In genomic region chr9:88748566-88749238, GRCh38 we compare ENCODE assay signal across 10 cellular contexts.
DNase-seq lines count a peak whose midpoint lies in the region; ATAC-seq and TF ChIP-seq lines count a peak whose summit lies in the region.
"Had no signal": no experiment of that assay in that cellular context is flagged by ENCODE, and none has a peak within 500 bp of the region (broad histone marks: within the 10 kb centered on the region; RNA-seq: fewer than 3 reads in every experiment).

No MANE protein-coding gene starts in this region.

- no peak for TF ChIP-seq CTCF in heart right ventricle (IDR thresholded peaks at IDR 0.05)
- no peak for TF ChIP-seq CTCF in prostate gland (IDR thresholded peaks at IDR 0.05)

- ATAC-seq in heart right ventricle (peak; percentile 70 to 89 (median 74)), GM18519 (IDR thresholded peaks at IDR 0.05; ENCODE audit: low FRiP score, unreplicated experiment) (no peak), HG02588 (IDR thresholded peaks at IDR 0.05; ENCODE audit: unreplicated experiment) (no peak)
- ATAC-seq: Panc1 had no signal

- peak overlapping the region; percentile 56 for H3K4me3 ChIP-seq in adipocyte (ENCODE audit: low read length)
- no peak overlapping the region for H3K4me3 ChIP-seq in heart right ventricle
- H3K4me3 ChIP-seq in prostate gland, result no peak overlapping the region
- H3K4me3 ChIP-seq: ovary had no signal

- H3K27ac ChIP-seq in heart right ventricle (peak overlapping the region in 9 of 10 donors; percentile 10 to 79 (median 53)), prostate gland (peak overlapping the region; percentile 23 to 33)
- H3K27ac ChIP-seq: ovary had no signal

- peaks cover 9% of the 10 kb centered on the region for H3K9me3 ChIP-seq in adipocyte (ENCODE audit: control insufficient read depth, low read length)
- peaks cover 0 to 12% (median 0%) of the 10 kb centered on the region in 11 donors for H3K9me3 ChIP-seq in heart right ventricle
- H3K9me3 ChIP-seq in prostate gland, result no peaks in the 10 kb centered on the region
- H3K9me3 ChIP-seq: ovary had no signal

- no peak for TF ChIP-seq POLR2A in prostate gland (IDR thresholded peaks at IDR 0.05)

- peaks cover 53% of the 10 kb centered on the region for H3K4me1 ChIP-seq in adipocyte (ENCODE audit: control insufficient read depth, insufficient read depth, low read length)
- H3K4me1 ChIP-seq in heart right ventricle, result peaks cover 0 to 53% (median 25%) of the 10 kb centered on the region in 9 donors
- H3K4me1 ChIP-seq in prostate gland (replicated peaks), result no peaks in the 10 kb centered on the region

- WGBS in heart right ventricle, 2 donors, result 61 to 66% methylated on average over 5 of the region's 5 CpGs
- WGBS in prostate gland, result 79% methylated on average over 5 of the region's 5 CpGs

- intact Hi-C loops in heart right ventricle (cut with DNase I), result loop anchor here in 2 of 10 donors (10.0 kb wide), 2 partner anchors 154 to 246 kb away; partner anchors contain the start of gene S1PR3 (in 1 of the 2)
- intact Hi-C loops in prostate gland (cut with DNase I), result loop anchor here (5.0 to 10.0 kb wide), 5 partner anchors 34 to 199 kb away; no protein-coding TSS in a partner anchor

- H3K36me3 ChIP-seq in adipocyte (ENCODE audit: control insufficient read depth, insufficient read depth, low read length, severe bottlenecking) (no peaks in the 10 kb centered on the region), heart right ventricle (no peaks in the 10 kb centered on the region), prostate gland (no peaks in the 10 kb centered on the region)
- H3K36me3 ChIP-seq: ovary had no signal

- H3K27me3 ChIP-seq in adipocyte (replicated peaks; ENCODE audit: control insufficient read depth, insufficient read depth, low read length) (no peaks in the 10 kb centered on the region), heart right ventricle (peaks cover 0 to 4% (median 0%) of the 10 kb centered on the region in 7 donors), prostate gland (replicated peaks; ENCODE audit: insufficient read depth) (no peaks in the 10 kb centered on the region)
- H3K27me3 ChIP-seq: ovary had no signal

- DNase-seq in AG08395 (ENCODE audit: low spot score) (peak; percentile 43), adipocyte (ENCODE audit: low read depth) (peak; percentile 87), heart right ventricle (peak; percentile 54 to 61), prostate gland (ENCODE audit: low spot score) (no peak), dermis blood vessel endothelial cell (no peak), GDM1 (lab: John Stamatoyannopoulos, UW) (no peak)

- peak overlapping the region; percentile 65 for H3K9ac ChIP-seq in adipocyte (ENCODE audit: low read length)

Comparison
In these comparisons a context has a peak if more than half of its experiments do, and no peak if none do; other contexts are left out.
1. DNase-seq: peak in AG08395 (single experiment), adipocyte (single experiment) and heart right ventricle (2 of 2); none in prostate gland (single experiment), dermis blood vessel endothelial cell (single experiment) and GDM1 (single experiment).
2. ATAC-seq: peak in heart right ventricle (8 of 8); none in GM18519 (single experiment) and HG02588 (single experiment).